24 cellular contexts compared by ENCODE assay signal in genomic region chr11:92246637-92247036, GRCh38. TPM values are rescaled to one million over a fixed set of nuclear protein-coding genes. Genes with fewer than 3 reads are reported as not detected.
DNase-seq lines count a peak whose midpoint lies in the region; FAIRE-seq and TF ChIP-seq lines count a peak whose summit lies in the region.
"Had no signal": no experiment of that assay in that cellular context is flagged by ENCODE, and none has a peak within 500 bp of the region (broad histone marks: within the 10 kb centered on the region; RNA-seq: fewer than 3 reads in every experiment).

No MANE protein-coding gene starts in this region.

- H3K79me2 ChIP-seq in mesendoderm (ENCODE audit: control insufficient read depth, insufficient read depth, low read length): peaks cover 6% of the 10 kb centered on the region

- H3K27ac ChIP-seq in caudate nucleus (ENCODE audit: low read depth, low read length): peak overlapping the region; percentile 23
- H3K27ac ChIP-seq in mesendoderm (ENCODE audit: low read depth, low read length): no peak overlapping the region
- no peak overlapping the region for H3K27ac ChIP-seq in kidney (ENCODE audit: low read depth in 2 of 2, low read length in 2 of 2)
- H3K27ac ChIP-seq: SJSA1 had no signal

- no peak overlapping the region for H3K23ac ChIP-seq in mesendoderm (ENCODE audit: low read length)

- peaks cover 11% of the 10 kb centered on the region for H3K4me1 Mint-ChIP-seq in progenitor cell of endocrine pancreas (ENCODE audit: low read depth)
- H3K4me1 Mint-ChIP-seq: CD4-positive, CD25-positive, alpha-beta regulatory T cell; IgD-negative memory B cell had no signal

- H3K9me3 Mint-ChIP-seq in progenitor cell of endocrine pancreas (ENCODE audit: low read depth): no peaks in the 10 kb centered on the region

- H2BK120ac ChIP-seq in mesendoderm (ENCODE audit: low read depth, low read length): no peak overlapping the region

- H3K4me1 ChIP-seq in mesendoderm (ENCODE audit: control insufficient read depth, low read depth, low read length) (peaks cover 9% of the 10 kb centered on the region), kidney (ENCODE audit: control insufficient read depth in 1 of 2, insufficient read depth in 1 of 2, low read depth in 1 of 2, low read length in 2 of 2) (no peaks in the 10 kb centered on the region)
- H3K4me1 ChIP-seq: SJSA1 had no signal

- H3K36me3 Mint-ChIP-seq in progenitor cell of endocrine pancreas (ENCODE audit: insufficient read depth): peaks cover 1% of the 10 kb centered on the region
- H3K36me3 Mint-ChIP-seq: CD4-positive, CD25-positive, alpha-beta regulatory T cell; IgD-negative memory B cell had no signal

- no peak for FAIRE-seq in kidney (lab: Jason Lieb, UNC)
- FAIRE-seq: A204.1, GM18507, RCC 7860 had no signal

- peaks cover 9% of the 10 kb centered on the region for H3K79me1 ChIP-seq in mesendoderm (ENCODE audit: low read length)

- no peak overlapping the region for H3K4me3 Mint-ChIP-seq in progenitor cell of endocrine pancreas (ENCODE audit: low read depth)
- H3K4me3 Mint-ChIP-seq: CD4-positive, CD25-positive, alpha-beta regulatory T cell; GM23338; IgD-negative memory B cell had no signal

- no peaks in the 10 kb centered on the region for H3K27me3 ChIP-seq in mesendoderm (ENCODE audit: insufficient read depth, low read length, poor library complexity)
- H3K27me3 ChIP-seq: SJSA1 had no signal

- no peak overlapping the region for H2BK5ac ChIP-seq in mesendoderm (ENCODE audit: low read length)

- H3K56ac ChIP-seq in mesendoderm (ENCODE audit: low read length): no peak overlapping the region

- H3K9ac ChIP-seq in mesendoderm (ENCODE audit: low read length): no peak overlapping the region
- no peak overlapping the region for H3K9ac ChIP-seq in kidney (ENCODE audit: low read length in 2 of 2)

- no peak overlapping the region for H4K5ac ChIP-seq in mesendoderm (ENCODE audit: low read length)

- no peak overlapping the region for H2BK15ac ChIP-seq in mesendoderm (replicated peaks; ENCODE audit: low read depth)

- H3K4me3 ChIP-seq in mesendoderm (ENCODE audit: low read length) (no peak overlapping the region), kidney (ENCODE audit: low read length in 2 of 2) (no peak overlapping the region)
- H3K4me3 ChIP-seq: GM23338, SJSA1 had no signal

- DNase-seq in NCI-H510A treated with DMSO at 0.1 percent for 48 hours (lab: John Stamatoyannopoulos, UW): peak; percentile 20
- no peak for DNase-seq in NCI-H510A (lab: John Stamatoyannopoulos, UW)
- peak; percentile 48 for DNase-seq in M059J (ENCODE audit: low read depth)
- DNase-seq in caudate nucleus (lab: John Stamatoyannopoulos, UW): no peak
- DNase-seq in mesendoderm: no peak
- no peak for DNase-seq in kidney
- no peak for DNase-seq in SW 1271 (lab: John Stamatoyannopoulos, UW)
- no peak for DNase-seq in progenitor cell of endocrine pancreas (ENCODE audit: low spot score, unreplicated experiment)
- DNase-seq: CD4-positive, CD25-positive, alpha-beta regulatory T cell; GDM1; MM.1S; NCI-H1048; NCI-H1417 treated with DMSO at 0.1 percent for 48 hours; NCI-H187; NCI-H2107; NCI-H2227 treated with DMSO at 0.1 percent for 48 hours; NCI-H526; OCI-M1 had no signal

- H3K18ac ChIP-seq in mesendoderm (ENCODE audit: low read length): peak overlapping the region; percentile 43

- H3K27ac Mint-ChIP-seq in progenitor cell of endocrine pancreas: no peak overlapping the region
- H3K27ac Mint-ChIP-seq: CD4-positive, CD25-positive, alpha-beta regulatory T cell; GM23338; IgD-negative memory B cell had no signal

- no peaks in the 10 kb centered on the region for H3K36me3 ChIP-seq in mesendoderm (ENCODE audit: control insufficient read depth, insufficient read depth, low read length)
- H3K36me3 ChIP-seq in kidney (ENCODE audit: control insufficient read depth in 1 of 2, insufficient read depth in 2 of 2, low read length in 2 of 2): no peaks in the 10 kb centered on the region
- H3K36me3 ChIP-seq: SJSA1 had no signal

- H3K4me2 ChIP-seq in mesendoderm (ENCODE audit: low read length): no peak overlapping the region
- H3K4me2 ChIP-seq: GM23338 had no signal

- TF ChIP-seq CTCF in kidney (IDR thresholded peaks at IDR 0.05; ENCODE audit: borderline replicate concordance, extremely low read depth, insufficient read depth): no peak
- no peak for TF ChIP-seq CTCF in progenitor cell of endocrine pancreas (IDR thresholded peaks at IDR 0.05; ENCODE audit: unreplicated experiment)

- no peak overlapping the region for H2AK5ac ChIP-seq in mesendoderm (ENCODE audit: low read length)

- peaks cover 3% of the 10 kb centered on the region for H3K27me3 Mint-ChIP-seq in progenitor cell of endocrine pancreas
- H3K27me3 Mint-ChIP-seq: CD4-positive, CD25-positive, alpha-beta regulatory T cell; IgD-negative memory B cell had no signal

- intact Hi-C loops in kidney (cut with DNase I): no loop called here

- H3K4ac ChIP-seq in mesendoderm (ENCODE audit: low read depth, low read length): no peak overlapping the region

- no peaks in the 10 kb centered on the region for H3K9me3 ChIP-seq in kidney (ENCODE audit: control insufficient read depth in 1 of 2, low read length in 2 of 2)
- H3K9me3 ChIP-seq: SJSA1 had no signal

- H4K8ac ChIP-seq in mesendoderm (ENCODE audit: low read depth, low read length): no peak overlapping the region

RNA-seq across cellular contexts. Expression of gene FAT3, which starts 22.0 kb away (rescaled TPM):
- total RNA-seq in M059J (2014; rRNA removed; shearing (Covaris generic)): 1.2 and 5.8 TPM in 2 replicates
- 5.7 TPM for polyA plus RNA-seq in mesendoderm (2013, experiment 1 of 2)
- 6.0 TPM for polyA plus RNA-seq in mesendoderm (2013, experiment 2 of 2)
- 2.6 TPM for total RNA-seq in kidney
- 0.09 TPM for polyA plus RNA-seq in kidney (ENCODE audit: insufficient read depth, low read depth, low replicate concordance)
- total RNA-seq in progenitor cell of endocrine pancreas: 11.9 and 16.4 TPM in 2 replicates
- total RNA-seq: CD4-positive, CD25-positive, alpha-beta regulatory T cell had no signal
- polyA plus RNA-seq: CD4-positive, CD25-positive, alpha-beta regulatory T cell; IgD-negative memory B cell had no signal

Comparison
In these comparisons a context has a peak if more than half of its experiments do, and no peak if none do; other contexts are left out.
1. DNase-seq: peak in NCI-H510A treated with DMSO at 0.1 percent for 48 hours (single experiment) and M059J (single experiment); none in NCI-H510A (single experiment), caudate nucleus (0 of 61), mesendoderm (single experiment), kidney (single experiment), SW 1271 (0 of 2) and progenitor cell of endocrine pancreas (single experiment).